Comparison of ENCODE assay signal across 20 cellular contexts in genomic region chr6:56241106-56241812, GRCh38. TPM values are rescaled to one million over a fixed set of nuclear protein-coding genes. Genes with fewer than 3 reads are reported as not detected.
DNase-seq lines count a peak whose midpoint lies in the region; ATAC-seq, FAIRE-seq and TF ChIP-seq lines count a peak whose summit lies in the region.
"Had no signal": no experiment of that assay in that cellular context is flagged by ENCODE, and none has a peak within 500 bp of the region (broad histone marks: within the 10 kb centered on the region; RNA-seq: fewer than 3 reads in every experiment).

No MANE protein-coding gene starts in this region.

- POLR2A ChIA-PET in activated CD8-positive, alpha-beta T cell treated with anti-CD3 and anti-CD28 coated beads, Interleukin-2, amount 10 ng/mL, durations not matched to agents 7 days and 5 days (lab: Charles Lee): no interaction called here

- H3K4me3 ChIP-seq in coronary artery (peak overlapping the region; percentile 47), skeletal muscle tissue (ENCODE audit: low read length in 3 of 3) (peak overlapping the region in 1 of 3 donors; percentile 17)
- H3K4me3 ChIP-seq: heart right ventricle had no signal

- CTCF ChIA-PET in activated CD8-positive, alpha-beta T cell treated with anti-CD3 and anti-CD28 coated beads, Interleukin-2, amount 10 ng/mL, durations not matched to agents 7 days and 5 days (lab: Charles Lee): no interaction called here

- no peak overlapping the region for H3K4me3 Mint-ChIP-seq in activated CD8-positive, alpha-beta T cell treated with anti-CD3 and anti-CD28 coated beads, Interleukin-2, amount 10 ng/mL, durations not matched to agents 7 days and 5 days
- H3K4me3 Mint-ChIP-seq: activated B cell treated with CpG ODN at 0.5 μM for 24 hours; dendritic cell treated with granulocyte-macrophage colony-stimulating factor and Interleukin-4, amounts not matched to agents 40 ng/mL and 50 ng/mL, for 4 days had no signal

- no peak for FAIRE-seq in frontal cortex (lab: Jason Lieb, UNC)
- FAIRE-seq: astrocyte, GM18507, GM19239 had no signal

- ATAC-seq in GM19463 (IDR thresholded peaks at IDR 0.05; ENCODE audit: unreplicated experiment): no peak
- ATAC-seq in activated CD8-positive, alpha-beta T cell treated with anti-CD3 and anti-CD28 coated beads, Interleukin-2, amount 10 ng/mL, durations not matched to agents 7 days and 5 days: no peak
- no peak for ATAC-seq in HG02981 (IDR thresholded peaks at IDR 0.05; ENCODE audit: unreplicated experiment)
- ATAC-seq: heart right ventricle had no signal

- no peaks in the 10 kb centered on the region for H3K27me3 ChIP-seq in skeletal muscle tissue (ENCODE audit: control insufficient read depth in 3 of 3, insufficient read depth in 3 of 3, low read length in 3 of 3)

- no peaks in the 10 kb centered on the region for H3K36me3 Mint-ChIP-seq in activated CD8-positive, alpha-beta T cell treated with anti-CD3 and anti-CD28 coated beads, Interleukin-2, amount 10 ng/mL, durations not matched to agents 7 days and 5 days (ENCODE audit: low read depth)

- H3K36me3 ChIP-seq in skeletal muscle tissue (ENCODE audit: control insufficient read depth in 3 of 3, insufficient read depth in 3 of 3, low read length in 3 of 3): no peaks in the 10 kb centered on the region
- H3K36me3 ChIP-seq: heart right ventricle had no signal

- H3K9ac ChIP-seq in skeletal muscle tissue (ENCODE audit: low read depth in 1 of 3, low read length in 3 of 3): peak overlapping the region in 1 of 3 donors; percentile 42

- no peak overlapping the region for H3K27ac Mint-ChIP-seq in activated CD8-positive, alpha-beta T cell treated with anti-CD3 and anti-CD28 coated beads, Interleukin-2, amount 10 ng/mL, durations not matched to agents 7 days and 5 days
- H3K27ac Mint-ChIP-seq: activated B cell treated with CpG ODN at 0.5 μM for 24 hours; dendritic cell treated with granulocyte-macrophage colony-stimulating factor and Interleukin-4, amounts not matched to agents 40 ng/mL and 50 ng/mL, for 4 days had no signal

- no peaks in the 10 kb centered on the region for H3K9me3 Mint-ChIP-seq in activated CD8-positive, alpha-beta T cell treated with anti-CD3 and anti-CD28 coated beads, Interleukin-2, amount 10 ng/mL, durations not matched to agents 7 days and 5 days (ENCODE audit: insufficient read depth)
- H3K9me3 Mint-ChIP-seq: activated B cell treated with CpG ODN at 0.5 μM for 24 hours; dendritic cell treated with granulocyte-macrophage colony-stimulating factor and Interleukin-4, amounts not matched to agents 40 ng/mL and 50 ng/mL, for 4 days had no signal

- no peaks in the 10 kb centered on the region for H3K4me1 Mint-ChIP-seq in activated CD8-positive, alpha-beta T cell treated with anti-CD3 and anti-CD28 coated beads, Interleukin-2, amount 10 ng/mL, durations not matched to agents 7 days and 5 days (ENCODE audit: low read depth)
- H3K4me1 Mint-ChIP-seq: activated B cell treated with CpG ODN at 0.5 μM for 24 hours had no signal

- H3K27me3 Mint-ChIP-seq in activated CD8-positive, alpha-beta T cell treated with anti-CD3 and anti-CD28 coated beads, Interleukin-2, amount 10 ng/mL, durations not matched to agents 7 days and 5 days (ENCODE audit: low read depth): no peaks in the 10 kb centered on the region
- H3K27me3 Mint-ChIP-seq: activated B cell treated with CpG ODN at 0.5 μM for 24 hours had no signal

- peaks cover 5 to 15% (median 6%) of the 10 kb centered on the region in 3 donors for H3K4me1 ChIP-seq in skeletal muscle tissue (ENCODE audit: control insufficient read depth in 3 of 3, insufficient read depth in 3 of 3, low read length in 3 of 3)

- DNase-seq in NCI-H1092 (lab: John Stamatoyannopoulos, UW) (peak; percentile 64), NCI-H2196 treated with DMSO at 0.1 percent for 48 hours (lab: John Stamatoyannopoulos, UW; ENCODE audit: unreplicated experiment) (peak; percentile 79), coronary artery (ENCODE audit: low spot score) (no peak), frontal cortex (ENCODE audit: low spot score in 2 of 2) (no peak)
- DNase-seq in activated CD8-positive, alpha-beta T cell treated with anti-CD3 and anti-CD28 coated beads, Interleukin-2, amount 10 ng/mL, durations not matched to agents 7 days and 5 days: no peak
- DNase-seq: activated B cell treated with CpG ODN at 0.5 μM for 24 hours, activated gamma-delta T cell treated with Interleukin-2 at 50 U/mL for 16 hours, heart right ventricle, IMR-90, kidney, NCI-H526 treated with DMSO at 0.1 percent for 48 hours, small intestine, T-helper 1 cell had no signal

- TF ChIP-seq CTCF in coronary artery (IDR thresholded peaks at IDR 0.05): no peak

- H3K9me3 ChIP-seq in skeletal muscle tissue (ENCODE audit: control insufficient read depth in 3 of 3, low read length in 3 of 3): no peaks in the 10 kb centered on the region
- H3K9me3 ChIP-seq: heart right ventricle had no signal

- H3K27ac ChIP-seq in coronary artery (peak overlapping the region; percentile 72 to 74), skeletal muscle tissue (ENCODE audit: low read depth, low read length) (peak overlapping the region; percentile 56)
- H3K27ac ChIP-seq: heart right ventricle had no signal

RNA-seq across cellular contexts. Expression of gene COL21A1, which starts 6.1 kb away (rescaled TPM):
- total RNA-seq in skeletal muscle tissue (91.3 TPM), frontal cortex (1.6 TPM)
- total RNA-seq in activated CD8-positive, alpha-beta T cell treated with anti-CD3 and anti-CD28 coated beads, Interleukin-2, amount 10 ng/mL, durations not matched to agents 7 days and 5 days: not detected
- total RNA-seq: activated B cell treated with CpG ODN at 0.5 μM for 24 hours, IMR-90 had no signal

Comparison
In these comparisons a context has a peak if more than half of its experiments do, and no peak if none do; other contexts are left out.
1. DNase-seq: peak in NCI-H1092 (single experiment) and NCI-H2196 treated with DMSO at 0.1 percent for 48 hours (single experiment); none in coronary artery (single experiment), activated CD8-positive, alpha-beta T cell treated with anti-CD3 and anti-CD28 coated beads, Interleukin-2, amount 10 ng/mL, durations not matched to agents 7 days and 5 days (single experiment) and frontal cortex (0 of 2).
2. RNA of gene COL21A1, which starts 6.1 kb away (total RNA-seq): 91.3 TPM in skeletal muscle tissue (single experiment); 1.6 TPM in frontal cortex (single experiment) and not detected in activated CD8-positive, alpha-beta T cell treated with anti-CD3 and anti-CD28 coated beads, Interleukin-2, amount 10 ng/mL, durations not matched to agents 7 days and 5 days; every median in the first group is over 10 times any median in the second.